9 cellular contexts compared by ENCODE assay signal in the genomic region with DNA sequence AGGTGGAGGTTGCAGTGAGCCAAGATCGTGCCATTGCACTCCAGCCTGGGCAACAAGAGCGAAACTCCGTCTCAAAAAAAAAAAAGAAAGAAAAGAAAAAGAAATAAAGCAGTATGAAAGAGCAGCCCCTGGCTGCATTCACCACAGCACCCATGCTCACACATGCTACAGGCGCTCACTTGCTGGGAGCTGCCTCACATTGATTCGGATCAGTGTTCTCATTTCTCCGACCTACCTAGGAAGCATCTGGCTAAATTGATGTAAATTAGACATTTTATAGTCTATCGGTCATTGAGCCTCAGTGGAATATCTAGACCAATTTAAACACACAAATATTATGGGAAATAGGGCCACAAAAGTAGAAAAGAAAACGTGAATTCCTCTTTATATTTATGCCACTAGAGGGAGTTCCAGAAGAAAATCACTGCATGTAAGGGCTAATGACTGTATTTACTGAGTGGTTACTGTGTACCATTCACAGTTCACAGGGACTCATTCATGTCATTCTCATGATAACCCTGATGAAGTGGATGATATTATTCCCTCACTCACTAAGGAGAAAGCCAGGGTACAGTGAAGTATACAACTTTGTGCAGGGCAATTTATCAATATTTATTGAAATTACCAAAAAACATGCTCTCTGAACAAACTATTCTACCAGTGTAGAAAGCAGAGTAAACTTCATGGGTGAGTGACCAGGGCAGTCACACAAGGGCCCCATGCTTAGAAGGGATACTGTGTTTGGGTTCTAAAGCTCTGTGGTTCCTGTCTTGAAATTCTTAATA. TPM values are rescaled to one million over a fixed set of nuclear protein-coding genes. Genes with fewer than 3 reads are reported as not detected.
A peak's percentile ranks its signal among the peaks of the same experiment; 100 is the strongest.
DNase-seq lines count a peak whose midpoint lies in the region; ATAC-seq, FAIRE-seq and TF ChIP-seq lines count a peak whose summit lies in the region.
"Had no signal": no experiment of that assay in that cellular context is flagged by ENCODE, and none has a peak within 500 bp of the region (broad histone marks: within the 10 kb centered on the region; RNA-seq: fewer than 3 reads in every experiment).

No MANE protein-coding gene starts in this region.

- H3K27ac ChIP-seq in esophagus squamous epithelium = no peak overlapping the region

- no peaks in the 10 kb centered on the region; the same call in 1 of the 2 replicates for H3K4me1 ChIP-seq in BE2C
- peaks cover 0 to 35% (median 8%) of the 10 kb centered on the region in 3 donors for H3K4me1 ChIP-seq in esophagus squamous epithelium

- H3K4me3 ChIP-seq in BE2C (ENCODE audit: low read depth, low read length) (no peak overlapping the region), esophagus squamous epithelium (no peak overlapping the region)

- no peak overlapping the region for H3K4me3 Mint-ChIP-seq in stimulated activated effector memory CD8-positive, alpha-beta T cell treated with anti-CD3 and anti-CD28 coated beads, Interleukin-12 subunit alpha, Interleukin-12 subunit beta, amount 100 ng/mL, for 72 hours
- H3K4me3 Mint-ChIP-seq in activated T-cell treated with anti-CD3 and anti-CD28 coated beads, Interleukin-2, amount 50 U/mL, for 24 hours = no peak overlapping the region

- peaks cover 8% of the 10 kb centered on the region for H3K36me3 Mint-ChIP-seq in stimulated activated effector memory CD8-positive, alpha-beta T cell treated with anti-CD3 and anti-CD28 coated beads, Interleukin-12 subunit alpha, Interleukin-12 subunit beta, amount 100 ng/mL, for 72 hours
- H3K36me3 Mint-ChIP-seq in activated T-cell treated with anti-CD3 and anti-CD28 coated beads, Interleukin-2, amount 50 U/mL, for 24 hours (ENCODE audit: low read depth) = peaks cover 2% of the 10 kb centered on the region

- H3K36me3 ChIP-seq in BE2C (no peaks in the 10 kb centered on the region), esophagus squamous epithelium (no peaks in the 10 kb centered on the region)

- peak; percentile 34 for ATAC-seq in stimulated activated effector memory CD8-positive, alpha-beta T cell treated with anti-CD3 and anti-CD28 coated beads, Interleukin-12 subunit alpha, Interleukin-12 subunit beta, amount 100 ng/mL, for 72 hours

- no peaks in the 10 kb centered on the region for H3K9me3 ChIP-seq in BE2C
- H3K9me3 ChIP-seq in esophagus squamous epithelium = no peaks in the 10 kb centered on the region

- intact Hi-C loops in esophagus squamous epithelium (cut with DNase I) = no loop called here

- no peaks in the 10 kb centered on the region for H3K9me3 Mint-ChIP-seq in stimulated activated effector memory CD8-positive, alpha-beta T cell treated with anti-CD3 and anti-CD28 coated beads, Interleukin-12 subunit alpha, Interleukin-12 subunit beta, amount 100 ng/mL, for 72 hours
- no peaks in the 10 kb centered on the region for H3K9me3 Mint-ChIP-seq in activated T-cell treated with anti-CD3 and anti-CD28 coated beads, Interleukin-2, amount 50 U/mL, for 24 hours

- DNase-seq in BE2C (no peak), H4 (ENCODE audit: low spot score) (peak; percentile 34), RKO (ENCODE audit: low spot score) (peak; percentile 77), esophagus squamous epithelium (lab: John Stamatoyannopoulos, UW) (no peak), GM12892 (ENCODE audit: insufficient read length) (no peak)
- no peak for DNase-seq in stimulated activated effector memory CD8-positive, alpha-beta T cell treated with anti-CD3 and anti-CD28 coated beads, Interleukin-12 subunit alpha, Interleukin-12 subunit beta, amount 100 ng/mL, for 72 hours (ENCODE audit: low spot score in 2 of 2)
- DNase-seq in activated T-cell treated with anti-CD3 and anti-CD28 coated beads, Interleukin-2, amount 50 U/mL, for 24 hours = no peak
- DNase-seq in activated CD4-positive, alpha-beta T cell treated with anti-CD3 and anti-CD28 coated beads for 1 hour = no peak

- H3K27me3 ChIP-seq in BE2C (peaks cover 14% of the 10 kb centered on the region), esophagus squamous epithelium (no peaks in the 10 kb centered on the region)

- peak; percentile 66 for TF ChIP-seq CTCF in BE2C (IDR thresholded peaks at IDR 0.05; ENCODE audit: low read depth, low read length)
- peak; percentile 47 to 74 (median 54) for TF ChIP-seq CTCF in esophagus squamous epithelium (IDR thresholded peaks at IDR 0.05)

- TF ChIP-seq POLR2A in esophagus squamous epithelium (IDR thresholded peaks at IDR 0.05) (no peak), GM12892 (IDR thresholded peaks at IDR 0.05; ENCODE audit: low read depth, low read length) (no peak)

- WGBS in esophagus squamous epithelium, 2 donors = 59 to 65% methylated on average over 8 of the region's 8 CpGs

- no peak overlapping the region for H3K27ac Mint-ChIP-seq in stimulated activated effector memory CD8-positive, alpha-beta T cell treated with anti-CD3 and anti-CD28 coated beads, Interleukin-12 subunit alpha, Interleukin-12 subunit beta, amount 100 ng/mL, for 72 hours
- no peak overlapping the region for H3K27ac Mint-ChIP-seq in activated T-cell treated with anti-CD3 and anti-CD28 coated beads, Interleukin-2, amount 50 U/mL, for 24 hours

- peaks cover 15% of the 10 kb centered on the region for H3K4me1 Mint-ChIP-seq in stimulated activated effector memory CD8-positive, alpha-beta T cell treated with anti-CD3 and anti-CD28 coated beads, Interleukin-12 subunit alpha, Interleukin-12 subunit beta, amount 100 ng/mL, for 72 hours
- peaks cover 11% of the 10 kb centered on the region for H3K4me1 Mint-ChIP-seq in activated T-cell treated with anti-CD3 and anti-CD28 coated beads, Interleukin-2, amount 50 U/mL, for 24 hours (ENCODE audit: low read depth)

- no peak for FAIRE-seq in GM12892 (lab: Jason Lieb, UNC)

- H3K27me3 Mint-ChIP-seq in activated T-cell treated with anti-CD3 and anti-CD28 coated beads, Interleukin-2, amount 50 U/mL, for 24 hours = peaks cover 11% of the 10 kb centered on the region

RNA-seq across cellular contexts. Expression of a gene that starts 5.3 kb away (rescaled TPM):
- not detected for polyA plus RNA-seq in BE2C (2012; ENCODE audit: insufficient read depth, insufficient read length, low read depth)
- total RNA-seq in H4 (2014; rRNA removed; shearing (Covaris generic)) = not detected in 2 replicates
- total RNA-seq in esophagus squamous epithelium = not detected
- polyA plus RNA-seq in GM12892 (2012; ENCODE audit: missing spikeins) = not detected
- polyA plus RNA-seq: esophagus had no signal

RNA-seq across cellular contexts. Expression of a gene that starts 18.6 kb away (rescaled TPM):
- 13.5 TPM for polyA plus RNA-seq in BE2C (2012; ENCODE audit: insufficient read depth, insufficient read length, low read depth)
- 3.8 and 3.9 TPM in 2 replicates for total RNA-seq in H4 (2014; rRNA removed; shearing (Covaris generic))
- total RNA-seq in esophagus squamous epithelium = 10 to 100 TPM in 2 of 4 donors, 1 to 10 TPM in 2; 4.1 to 19.5 (median 8.5) TPM
- 2.8 TPM for polyA plus RNA-seq in GM12892 (2012; ENCODE audit: missing spikeins)

RNA-seq across cellular contexts. Expression of a gene that starts 29.3 kb away (rescaled TPM):
- polyA plus RNA-seq in BE2C (2012; ENCODE audit: insufficient read depth, insufficient read length, low read depth) = not detected
- total RNA-seq in H4 (2014; rRNA removed; shearing (Covaris generic)) = not detected in 2 replicates
- 1 to 10 TPM in 1 of 4 donors, not detected in 3; 2.4 TPM for total RNA-seq in esophagus squamous epithelium
- polyA plus RNA-seq in GM12892 (2012; ENCODE audit: missing spikeins) = not detected

Comparison
In these comparisons a context has a peak if more than half of its experiments do, and no peak if none do; other contexts are left out.
1. DNase-seq: peak in H4 (single experiment) and RKO (single experiment); none in BE2C (single experiment), esophagus squamous epithelium (single experiment), stimulated activated effector memory CD8-positive, alpha-beta T cell treated with anti-CD3 and anti-CD28 coated beads, Interleukin-12 subunit alpha, Interleukin-12 subunit beta, amount 100 ng/mL, for 72 hours (0 of 2), activated T-cell treated with anti-CD3 and anti-CD28 coated beads, Interleukin-2, amount 50 U/mL, for 24 hours (single experiment), GM12892 (single experiment) and activated CD4-positive, alpha-beta T cell treated with anti-CD3 and anti-CD28 coated beads for 1 hour (single experiment).